12 cellular contexts compared by ENCODE assay signal in the genomic region with DNA sequence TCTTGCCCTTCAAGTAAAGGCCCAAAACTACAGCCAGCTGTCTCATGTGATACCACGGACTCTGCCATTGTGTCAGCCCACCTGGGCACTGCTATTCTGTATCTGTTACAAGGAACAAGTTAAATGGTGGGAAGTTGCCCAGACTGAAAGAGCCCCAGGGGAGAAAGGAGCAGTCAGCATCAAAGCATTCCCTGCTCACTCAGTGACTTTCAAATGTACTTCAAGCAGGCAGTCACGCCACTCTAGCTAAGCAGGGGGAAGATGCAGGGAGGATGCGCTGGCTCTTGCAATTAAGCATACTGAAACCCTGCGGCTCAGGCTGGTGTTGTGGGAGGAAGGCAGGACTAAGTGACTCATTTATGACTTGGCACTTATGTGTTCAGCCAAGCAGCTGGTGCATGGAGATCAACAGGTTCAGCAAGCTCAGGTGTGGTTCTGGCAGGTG.
DNase-seq lines count a peak whose midpoint lies in the region; ATAC-seq and TF ChIP-seq lines count a peak whose summit lies in the region.
"Had no signal": no experiment of that assay in that cellular context is flagged by ENCODE, and none has a peak within 500 bp of the region (broad histone marks: within the 10 kb centered on the region; RNA-seq: fewer than 3 reads in every experiment).

No MANE protein-coding gene starts in this region.

- POLR2A ChIA-PET in GM10248 (lab: Yijun Ruan, JAX), result no interaction called here

- no peak for ATAC-seq in upper lobe of left lung (ENCODE audit: low FRiP score in 2 of 2)

- peak overlapping the region; percentile 98 for H3K27ac ChIP-seq in HUES48 (ENCODE audit: low read depth, low read length)
- H3K27ac ChIP-seq in upper lobe of left lung, result no peak overlapping the region
- H3K27ac ChIP-seq in ascending aorta, result no peak overlapping the region
- H3K27ac ChIP-seq: coronary artery had no signal

- intact Hi-C loops in ascending aorta (cut with DNase I), result no loop called here

- H3K9me3 ChIP-seq in HUES48 (ENCODE audit: control insufficient read depth, insufficient read depth, low read length) (no peaks in the 10 kb centered on the region), upper lobe of left lung (peaks cover 0 to 5% (median 0%) of the 10 kb centered on the region in 4 donors), ascending aorta (no peaks in the 10 kb centered on the region)

- H3K27me3 ChIP-seq in HUES48 (ENCODE audit: control insufficient read depth, insufficient read depth, low read length) (peaks cover 10% of the 10 kb centered on the region; the same call in 1 of the 2 replicates), upper lobe of left lung (no peaks in the 10 kb centered on the region), ascending aorta (no peaks in the 10 kb centered on the region)

- TF ChIP-seq POLR2A in upper lobe of left lung (IDR thresholded peaks at IDR 0.05), result no peak

- WGBS in upper lobe of left lung, 2 donors, result 48 to 65% methylated on average over 4 of the region's 4 CpGs

- no peaks in the 10 kb centered on the region for H3K36me3 ChIP-seq in HUES48 (ENCODE audit: control insufficient read depth, insufficient read depth, low read length)
- H3K36me3 ChIP-seq in upper lobe of left lung, result no peaks in the 10 kb centered on the region
- no peaks in the 10 kb centered on the region for H3K36me3 ChIP-seq in ascending aorta

- TF ChIP-seq EP300 in upper lobe of left lung (IDR thresholded peaks at IDR 0.05), result no peak

- CTCF ChIA-PET in GM10248 (lab: Yijun Ruan, JAX), result no interaction called here

- H3K4me1 ChIP-seq in HUES48 (ENCODE audit: control insufficient read depth, insufficient read depth, low read length) (peaks cover 23% of the 10 kb centered on the region), upper lobe of left lung (no peaks in the 10 kb centered on the region), ascending aorta (no peaks in the 10 kb centered on the region)

- no peak for TF ChIP-seq CTCF in epithelial cell of esophagus (IDR thresholded peaks at IDR 0.05; ENCODE audit: insufficient read depth, low read depth, low read length, missing control alignments)
- TF ChIP-seq CTCF in GM10248 (IDR thresholded peaks at IDR 0.05; ENCODE audit: control extremely low read depth, extremely low read depth, low read depth, missing control alignments), result no peak
- no peak for TF ChIP-seq CTCF in upper lobe of left lung (IDR thresholded peaks at IDR 0.05)
- TF ChIP-seq CTCF in ascending aorta (IDR thresholded peaks at IDR 0.05), result no peak

- H3K9ac ChIP-seq in HUES48 (ENCODE audit: low read depth, low read length), result peak overlapping the region; percentile 49

- peak; percentile 90 for DNase-seq in NCI-H345 (lab: John Stamatoyannopoulos, UW)
- DNase-seq in epithelial cell of esophagus (ENCODE audit: low read depth), result peak; percentile 72
- DNase-seq in renal cortical epithelial cell (ENCODE audit: low read depth), result peak; percentile 88
- DNase-seq in GM10248 (ENCODE audit: extremely low spot score), result no peak
- DNase-seq in upper lobe of left lung, result no peak
- DNase-seq in activated gamma-delta T cell treated with Interleukin-2 at 50 U/mL for 16 hours, result no peak
- no peak for DNase-seq in ascending aorta (ENCODE audit: low spot score in 2 of 2)
- DNase-seq: activated naive CD4-positive, alpha-beta T cell treated with anti-CD3 and anti-CD28 coated beads, Interleukin-2, amount 10 ng/mL, durations not matched to agents 7 days and 5 days; DND-41; SHP77 had no signal

- H3K4me3 ChIP-seq in HUES48 (ENCODE audit: low read depth, low read length) (no peak overlapping the region; the same call in 1 of the 2 replicates), epithelial cell of esophagus (ENCODE audit: low read length) (no peak overlapping the region), upper lobe of left lung (no peak overlapping the region), ascending aorta (no peak overlapping the region)
- H3K4me3 ChIP-seq: coronary artery had no signal

Comparison
In these comparisons a context has a peak if more than half of its experiments do, and no peak if none do; other contexts are left out.
1. DNase-seq: peak in NCI-H345 (single experiment), epithelial cell of esophagus (single experiment) and renal cortical epithelial cell (single experiment); none in GM10248 (single experiment), upper lobe of left lung (0 of 2), activated gamma-delta T cell treated with Interleukin-2 at 50 U/mL for 16 hours (single experiment) and ascending aorta (0 of 2).